Comparison of ENCODE assay signal across 19 cellular contexts in the genomic region with DNA sequence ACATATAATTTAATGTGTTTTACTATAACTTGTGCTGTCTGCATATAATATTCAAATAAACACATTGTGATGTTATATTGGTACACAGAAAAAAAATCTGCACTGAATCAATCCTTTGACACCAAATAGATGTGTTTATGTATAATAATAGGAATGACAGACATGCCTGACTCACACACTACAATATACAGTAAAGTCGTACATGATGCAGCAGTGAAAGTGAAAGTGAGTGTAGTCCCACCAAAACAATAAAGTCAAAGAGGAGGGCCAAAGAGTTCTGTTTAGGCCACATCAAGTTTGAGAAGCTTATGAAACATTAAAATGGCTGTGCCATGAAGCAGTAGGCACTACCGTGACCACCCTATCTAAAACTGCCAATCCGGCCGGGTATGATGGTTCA. TPM values are rescaled to one million over a fixed set of nuclear protein-coding genes. Genes with fewer than 3 reads are reported as not detected.
A peak's percentile ranks its signal among the peaks of the same experiment; 100 is the strongest.
DNase-seq lines count a peak whose midpoint lies in the region; ATAC-seq, FAIRE-seq and TF ChIP-seq lines count a peak whose summit lies in the region.
"Had no signal": no experiment of that assay in that cellular context is flagged by ENCODE, and none has a peak within 500 bp of the region (broad histone marks: within the 10 kb centered on the region; RNA-seq: fewer than 3 reads in every experiment).

No MANE protein-coding gene starts in this region.

- peaks cover 9% of the 10 kb centered on the region for H3K36me3 ChIP-seq in adipocyte (ENCODE audit: control insufficient read depth, insufficient read depth, low read length, severe bottlenecking)
- no peaks in the 10 kb centered on the region for H3K36me3 ChIP-seq in HepG2 (replicated peaks in 1 of 2; ENCODE audit: control insufficient read depth in 1 of 2, insufficient read depth in 2 of 2, low read length in 2 of 2)
- H3K36me3 ChIP-seq: pancreas, uterus had no signal

- no peak overlapping the region for H3K4me3 ChIP-seq in adipocyte (ENCODE audit: low read length)
- H3K4me3 ChIP-seq in fibroblast of the aortic adventitia (ENCODE audit: low read depth, low read length): no peak overlapping the region
- H3K4me3 ChIP-seq in HepG2 (replicated peaks in 1 of 3; ENCODE audit: insufficient read depth in 1 of 3, low read depth in 2 of 3, low read length in 3 of 3): no peak overlapping the region
- H3K4me3 ChIP-seq: coronary artery, heart right ventricle, pancreas, uterus had no signal

- H2AFZ ChIP-seq in HepG2 (ENCODE audit: low read length): no peak overlapping the region

- DNase-seq in AG08396 (ENCODE audit: low spot score): peak; percentile 47
- peak; percentile 33 for DNase-seq in HPDE6-E6E7 (ENCODE audit: extremely low spot score)
- DNase-seq in adipocyte (ENCODE audit: low read depth): peak; percentile 25
- peak; percentile 22 for DNase-seq in fibroblast of the aortic adventitia (ENCODE audit: low read depth)
- no peak for DNase-seq in amygdala (lab: John Stamatoyannopoulos, UW)
- DNase-seq in HepG2 (ENCODE audit: low spot score): no peak
- DNase-seq: activated B cell treated with CpG ODN at 0.5 μM for 24 hours; heart right ventricle; Karpas-422; mammary epithelial cell; naive thymus-derived CD8-positive, alpha-beta T cell; NCI-H526; pancreas; stimulated activated CD4-positive, alpha-beta T cell treated with anti-CD3 and anti-CD28 coated beads, Interleukin-2, amount 100 ng/mL, for 24 hours; uterus had no signal

- no peak overlapping the region for H3K27ac ChIP-seq in HepG2 (ENCODE audit: extremely low read length, insufficient read depth, low read length)
- H3K27ac ChIP-seq: coronary artery, heart right ventricle, pancreas, uterus had no signal

- H4K20me1 ChIP-seq in HepG2 (ENCODE audit: insufficient read depth, low read length): no peaks in the 10 kb centered on the region

- no peak for TF ChIP-seq EP300 in HepG2 (IDR thresholded peaks at IDR 0.05; ENCODE audit: low read depth in 2 of 2, low read length in 2 of 2)
- no peak for TF ChIP-seq EP300 in HepG2 (CRISPR knock-in tag; IDR thresholded peaks at IDR 0.05; ENCODE audit: borderline replicate concordance)

- 83% methylated on average over 4 of the region's 4 CpGs for WGBS in HepG2 (ENCODE audit: low lambda C conversion rate)

- in situ Hi-C loops in HepG2 (cut with HindIII; ENCODE audit: extremely low pct_ligation_motif_present, low pct_unique_long_range_greater_than_20kb): no loop called here

- BruUV-seq in HepG2 (replicated peaks; lab: Mats Ljungman, UMichigan): no TSS peak

- no peak for TF ChIP-seq RAD21 in HepG2 (CRISPR knock-in tag; IDR thresholded peaks at IDR 0.05)

- intact Hi-C loops in HepG2 (cut with micrococcal nuclease; ENCODE audit: unreplicated experiment): no loop called here

- H3K9me3 ChIP-seq in adipocyte (ENCODE audit: control insufficient read depth, low read length) (peaks cover 15% of the 10 kb centered on the region), HepG2 (ENCODE audit: low read length) (0 out of 2 replicates have a peak, but pooled peaks cover 5% of the 10 kb centered on the region)
- H3K9me3 ChIP-seq: pancreas, uterus had no signal

- no peak overlapping the region for H3K4me2 ChIP-seq in HepG2 (ENCODE audit: low read depth, low read length)

- H3K4me1 ChIP-seq in adipocyte (ENCODE audit: control insufficient read depth, insufficient read depth, low read length) (peaks cover 7% of the 10 kb centered on the region), HepG2 (ENCODE audit: insufficient read depth, low read length) (peaks cover 13% of the 10 kb centered on the region)
- H3K4me1 ChIP-seq: heart right ventricle, pancreas, uterus had no signal

- TF ChIP-seq POLR2A in HepG2 (IDR thresholded peaks at IDR 0.05; ENCODE audit: insufficient read depth in 1 of 2, low read depth in 2 of 2, low read length in 2 of 2): no peak

- no peaks in the 10 kb centered on the region for H3K27me3 ChIP-seq in adipocyte (replicated peaks; ENCODE audit: control insufficient read depth, insufficient read depth, low read length)
- no peaks in the 10 kb centered on the region for H3K27me3 ChIP-seq in HepG2 (ENCODE audit: control insufficient read depth in 1 of 2, insufficient read depth in 2 of 2, low read length in 2 of 2)
- H3K27me3 ChIP-seq: heart right ventricle, pancreas, uterus had no signal

- H3K9ac ChIP-seq in adipocyte (ENCODE audit: low read length) (no peak overlapping the region), HepG2 (ENCODE audit: insufficient read depth, low read depth, low read length) (no peak overlapping the region)

- CTCF ChIA-PET in HepG2 (lab: Yijun Ruan, JAX; ENCODE audit: low intra/inter-chr PET ratio, low total read pairs): no interaction called here

- POLR2A ChIA-PET in HepG2 (lab: Yijun Ruan, JAX): no interaction called here

- H3K79me2 ChIP-seq in HepG2 (ENCODE audit: insufficient read depth, low read length): no peaks in the 10 kb centered on the region

- ATAC-seq in GM18861 (IDR thresholded peaks at IDR 0.05; ENCODE audit: unreplicated experiment) (no peak), HepG2 (no peak), GM18519 (IDR thresholded peaks at IDR 0.05; ENCODE audit: low FRiP score, unreplicated experiment) (no peak)
- ATAC-seq: heart right ventricle; naive thymus-derived CD8-positive, alpha-beta T cell; pancreas had no signal

- no peak for TF ChIP-seq CTCF in fibroblast of the aortic adventitia (IDR thresholded peaks at IDR 0.05; ENCODE audit: insufficient read depth, low read length)
- no peak for TF ChIP-seq CTCF in HepG2 (CRISPR knock-in tag; IDR thresholded peaks at IDR 0.05)

- no peak for FAIRE-seq in HepG2 (lab: Jason Lieb, UNC)
- FAIRE-seq: islet of Langerhans, pancreas had no signal

TF ChIP-seq in HepG2, 621 proteins besides CTCF, POLR2A, EP300 and RAD21 (continues in another document):
- TF ChIP-seq TCF12 (IDR thresholded peaks at IDR 0.05): no peak
- TF ChIP-seq TCF12 (CRISPR knock-in tag; IDR thresholded peaks at IDR 0.05): no peak
- TF ChIP-seq ZNF253 (CRISPR knock-in tag; IDR thresholded peaks at IDR 0.05; ENCODE audit: borderline replicate concordance): no peak
- TF ChIP-seq, protein P1, sequence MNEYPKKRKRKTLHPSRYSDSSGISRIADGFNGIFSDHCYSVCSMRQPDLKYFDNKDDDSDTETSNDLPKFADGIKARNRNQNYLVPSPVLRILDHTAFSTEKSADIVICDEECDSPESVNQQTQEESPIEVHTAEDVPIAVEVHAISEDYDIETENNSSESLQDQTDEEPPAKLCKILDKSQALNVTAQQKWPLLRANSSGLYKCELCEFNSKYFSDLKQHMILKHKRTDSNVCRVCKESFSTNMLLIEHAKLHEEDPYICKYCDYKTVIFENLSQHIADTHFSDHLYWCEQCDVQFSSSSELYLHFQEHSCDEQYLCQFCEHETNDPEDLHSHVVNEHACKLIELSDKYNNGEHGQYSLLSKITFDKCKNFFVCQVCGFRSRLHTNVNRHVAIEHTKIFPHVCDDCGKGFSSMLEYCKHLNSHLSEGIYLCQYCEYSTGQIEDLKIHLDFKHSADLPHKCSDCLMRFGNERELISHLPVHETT (CRISPR knock-in tag; conservative IDR thresholded peaks at IDR 0.05): no peak
- TF ChIP-seq, protein P2, sequence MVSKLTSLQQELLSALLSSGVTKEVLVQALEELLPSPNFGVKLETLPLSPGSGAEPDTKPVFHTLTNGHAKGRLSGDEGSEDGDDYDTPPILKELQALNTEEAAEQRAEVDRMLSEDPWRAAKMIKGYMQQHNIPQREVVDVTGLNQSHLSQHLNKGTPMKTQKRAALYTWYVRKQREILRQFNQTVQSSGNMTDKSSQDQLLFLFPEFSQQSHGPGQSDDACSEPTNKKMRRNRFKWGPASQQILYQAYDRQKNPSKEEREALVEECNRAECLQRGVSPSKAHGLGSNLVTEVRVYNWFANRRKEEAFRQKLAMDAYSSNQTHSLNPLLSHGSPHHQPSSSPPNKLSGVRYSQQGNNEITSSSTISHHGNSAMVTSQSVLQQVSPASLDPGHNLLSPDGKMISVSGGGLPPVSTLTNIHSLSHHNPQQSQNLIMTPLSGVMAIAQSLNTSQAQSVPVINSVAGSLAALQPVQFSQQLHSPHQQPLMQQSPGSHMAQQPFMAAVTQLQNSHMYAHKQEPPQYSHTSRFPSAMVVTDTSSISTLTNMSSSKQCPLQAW (CRISPR knock-in tag; IDR thresholded peaks at IDR 0.05): no peak
- TF ChIP-seq SATB2 (CRISPR knock-in tag; IDR thresholded peaks at IDR 0.05): no peak
- no peak for TF ChIP-seq BCL6 (CRISPR knock-in tag; IDR thresholded peaks at IDR 0.05)
- TF ChIP-seq KDM5A (IDR thresholded peaks at IDR 0.05; ENCODE audit: borderline replicate concordance, low read length): no peak
- no peak for TF ChIP-seq WIZ (CRISPR knock-in tag; IDR thresholded peaks at IDR 0.05)
- no peak for TF ChIP-seq ZNF572 (CRISPR knock-in tag; IDR thresholded peaks at IDR 0.05)

RNA-seq across cellular contexts. Expression of a gene that starts 8.2 kb away (rescaled TPM):
- total RNA-seq in fibroblast of the aortic adventitia (ENCODE audit: low replicate concordance): 0.27 and 0.65 TPM in 2 replicates
- total RNA-seq in HepG2 (2016; rRNA removed; fragmentation: Illumina TruSeq; extraction: Trizol): 0.13 and 0.15 TPM in 2 replicates
- total RNA-seq in HepG2 (2016; cell fraction: cytosol; rRNA removed; fragmentation: Illumina TruSeq; extraction: Trizol; ENCODE audit: low read depth): 0.51 and 0.53 TPM in 2 replicates
- total RNA-seq in HepG2 (2016; cell fraction: insoluble cytoplasmic fraction; rRNA removed; fragmentation: Illumina TruSeq; extraction: Trizol): 0.19 and 0.21 TPM in 2 replicates
- total RNA-seq in HepG2 (2016; cell fraction: membrane; rRNA removed; fragmentation: Illumina TruSeq; extraction: Trizol): 0.10 and 0.37 TPM in 2 replicates
- 0.59 and 0.60 TPM in 2 replicates for total RNA-seq in HepG2 (2016; cell fraction: nucleus; rRNA removed; fragmentation: Illumina TruSeq; extraction: Trizol)
- 0.47 and 0.50 TPM in 2 replicates for polyA plus RNA-seq in HepG2 (2011; rRNA removed)
- 0.04 and 0.09 TPM in 2 replicates for polyA plus RNA-seq in HepG2 (2011; cell fraction: cytosol; rRNA removed)
- polyA plus RNA-seq in HepG2 (2011; cell fraction: nucleus; rRNA removed): 0.68 and 0.96 TPM in 2 replicates
- 0.36 and 0.63 TPM in 2 replicates for polyA plus RNA-seq in HepG2 (2012)
- polyA plus RNA-seq in HepG2 (2016; cell fraction: cytosol; fragmentation: Illumina TruSeq; extraction: Trizol; ENCODE audit: low read depth): not detected in 2 replicates
- 0.07 and 0.14 TPM in 2 replicates for polyA plus RNA-seq in HepG2 (2016; cell fraction: insoluble cytoplasmic fraction; fragmentation: Illumina TruSeq; extraction: Trizol; ENCODE audit: low read depth)
- polyA plus RNA-seq in HepG2 (2016; cell fraction: membrane; fragmentation: Illumina TruSeq; extraction: Trizol; ENCODE audit: low read depth): 0.03 and 0.05 TPM in 2 replicates
- 0.31 and 0.63 TPM in 2 replicates for polyA plus RNA-seq in HepG2 (2016; cell fraction: nucleus; fragmentation: Illumina TruSeq; extraction: Trizol; ENCODE audit: insufficient read depth, low read depth)
- polyA minus RNA-seq in HepG2 (2011; rRNA and poly(A)+ RNA removed; ENCODE audit: low replicate concordance): 0.02 and 0.19 TPM in 2 replicates
- polyA minus RNA-seq in HepG2 (2011; cell fraction: cytosol; rRNA and poly(A)+ RNA removed): 0.26 TPM in 1 of 2 replicates, not detected in the other
- 2.2 and 2.9 TPM in 2 replicates for polyA minus RNA-seq in HepG2 (2011; cell fraction: nucleus; rRNA and poly(A)+ RNA removed)

Comparison
In these comparisons a context has a peak if more than half of its experiments do, and no peak if none do; other contexts are left out.
1. DNase-seq: peak in AG08396 (single experiment), HPDE6-E6E7 (single experiment), adipocyte (single experiment) and fibroblast of the aortic adventitia (single experiment); none in amygdala (0 of 56) and HepG2 (single experiment).